8 cellular contexts compared by ENCODE assay signal in the genomic region with DNA sequence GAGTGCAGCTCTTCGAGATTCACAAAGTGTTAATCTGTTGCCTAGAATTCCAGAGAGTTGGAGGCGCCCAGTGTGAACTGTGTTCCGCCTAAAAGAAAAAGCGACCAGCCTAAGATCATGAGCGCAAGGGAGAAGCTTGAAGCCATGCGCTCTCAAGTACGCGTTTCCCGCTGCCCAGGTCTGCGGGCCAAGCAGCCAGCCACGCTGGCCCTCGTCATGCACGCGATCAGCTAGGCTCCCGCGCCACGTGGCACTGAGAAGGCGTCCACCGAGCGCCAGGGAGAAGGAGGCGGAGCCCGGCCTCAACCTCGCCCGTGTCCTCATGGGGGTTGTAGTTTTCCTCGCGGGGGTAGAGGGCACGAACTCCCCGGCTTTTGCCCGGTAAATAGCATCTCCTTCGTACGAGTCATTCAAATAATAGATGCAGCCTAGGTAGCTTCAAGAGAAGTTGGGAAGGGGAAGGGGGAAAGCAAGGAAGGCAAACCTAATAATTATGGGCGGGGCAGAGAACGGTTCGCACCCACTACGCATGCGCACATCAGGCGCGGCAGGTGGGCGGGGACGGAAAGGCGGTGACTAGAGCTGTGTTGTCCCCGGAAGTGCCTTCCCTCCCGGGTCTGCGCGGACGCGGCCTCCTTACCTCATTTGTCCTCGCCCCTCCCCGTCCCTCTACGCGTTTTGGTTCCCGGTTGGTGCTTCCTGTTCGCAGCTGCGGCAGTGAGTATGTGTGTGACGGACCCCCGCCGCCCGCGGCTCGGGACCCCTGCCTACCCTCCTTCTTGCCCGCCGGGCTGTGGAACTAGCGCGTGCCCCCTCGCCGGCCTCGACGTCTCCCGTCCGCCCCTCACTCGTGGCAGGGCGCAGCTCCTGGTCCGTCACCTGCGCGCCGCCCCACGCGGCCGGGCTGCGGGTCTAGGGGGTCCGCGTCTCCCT. TPM values are rescaled to one million over a fixed set of nuclear protein-coding genes. Genes with fewer than 3 reads are reported as not detected.
A peak's percentile ranks its signal among the peaks of the same experiment; 100 is the strongest.
DNase-seq lines count a peak whose midpoint lies in the region; TF ChIP-seq lines count a peak whose summit lies in the region.

Gene ZCCHC7, plus strand, starts transcription at position 668 of the 933 bp plus-strand sequence.

- H2AFZ ChIP-seq in MM.1S (ENCODE audit: low read length) (peak within 1 kb of the TSS; percentile 73), neural cell (ENCODE audit: low read depth, low read length) (peak within 1 kb of the TSS; percentile 81)

- 3 to 6% (median 4%) methylated on average over 60 to 82 of the region's 82 CpGs for WGBS in stomach, 5 donors

- intact Hi-C loops in stomach (cut with DNase I; ENCODE audit: low total_unique reads): no loop called here

- peak within 1 kb of the TSS; percentile 64 for H3K4me2 ChIP-seq in MM.1S (ENCODE audit: low read depth, low read length)
- peak within 1 kb of the TSS; percentile 68 for H3K4me2 ChIP-seq in neural cell (ENCODE audit: low read length)

- H3K4me3 ChIP-seq in HAP-1 (peak within 1 kb of the TSS; percentile 81), MM.1S (ENCODE audit: low read length) (peak within 1 kb of the TSS; percentile 91), fibroblast of villous mesenchyme (ENCODE audit: low read depth, low read length) (peak within 1 kb of the TSS; percentile 69), neural cell (ENCODE audit: low read length) (peak within 1 kb of the TSS; percentile 81), stomach (peak within 1 kb of the TSS; percentile 82 to 88 (median 85))

- DNase-seq in HAP-1 (ENCODE audit: low spot score in 2 of 2) (peak; percentile 88 to 97), MM.1S (peak; percentile 94), SIG-M5 (lab: John Stamatoyannopoulos, UW) (peak; percentile 67), activated gamma-delta T cell (lab: John Stamatoyannopoulos, UW) (peak; percentile 93), fibroblast of villous mesenchyme (ENCODE audit: low read depth) (peak; percentile 95), stomach (peak; percentile 96)

- H3K36me3 ChIP-seq in ES-I3 (ENCODE audit: insufficient read depth, low read length) (no peaks in the 10 kb centered on the region), HAP-1 (replicated peaks) (0 out of 2 replicates have a peak, but pooled peaks cover 3% of the 10 kb centered on the region), MM.1S (replicated peaks; ENCODE audit: insufficient read depth, low read length) (no peaks in the 10 kb centered on the region), neural cell (ENCODE audit: insufficient read depth, low read length) (no peaks in the 10 kb centered on the region), stomach (no peaks in the 10 kb centered on the region)

- H3K27ac ChIP-seq in MM.1S (ENCODE audit: low read length) (peak within 1 kb of the TSS; percentile 57), neural cell (ENCODE audit: low read length) (peak within 1 kb of the TSS; percentile 88), stomach (peak within 1 kb of the TSS; percentile 93 to 99 (median 96))

- in situ Hi-C loops in HAP-1 (cut with MboI; ENCODE audit: low sequenced_read_pairs): no loop called here

- H3K9ac ChIP-seq in ES-I3 (ENCODE audit: low read depth, low read length) (peak within 1 kb of the TSS; percentile 89), MM.1S (ENCODE audit: low read length) (peak within 1 kb of the TSS; percentile 88), neural cell (ENCODE audit: low read length) (peak within 1 kb of the TSS; percentile 76)

- TF ChIP-seq CTCF in MM.1S (IDR thresholded peaks at IDR 0.05; ENCODE audit: low read length): no peak
- no peak for TF ChIP-seq CTCF in fibroblast of villous mesenchyme (IDR thresholded peaks at IDR 0.05; ENCODE audit: insufficient read depth, low read depth, low read length)
- TF ChIP-seq CTCF in neural cell (IDR thresholded peaks at IDR 0.05; ENCODE audit: poor library complexity, severe bottlenecking): no peak
- TF ChIP-seq CTCF in stomach (IDR thresholded peaks at IDR 0.05): no peak

- TF ChIP-seq RAD21 in neural cell (conservative IDR thresholded peaks at IDR 0.05): peak; percentile 35

- H3K9me2 ChIP-seq in MM.1S (replicated peaks; ENCODE audit: insufficient read depth, low read length) (no peaks in the 10 kb centered on the region), neural cell (ENCODE audit: insufficient read depth, low read length) (no peaks in the 10 kb centered on the region)

- H3K27me3 ChIP-seq in HAP-1 (ENCODE audit: low read depth) (no peaks in the 10 kb centered on the region), MM.1S (replicated peaks; ENCODE audit: insufficient read depth, low read length) (no peaks in the 10 kb centered on the region), neural cell (ENCODE audit: insufficient read depth, low read depth, low read length) (no peaks in the 10 kb centered on the region), stomach (no peaks in the 10 kb centered on the region)

- TF ChIP-seq POLR2A in stomach (IDR thresholded peaks at IDR 0.05): peak in 2 of 4 donors; percentile 29 to 59

- H4K20me1 ChIP-seq in MM.1S (ENCODE audit: insufficient read depth, low read length) (no peaks in the 10 kb centered on the region), neural cell (ENCODE audit: insufficient read depth) (no peaks in the 10 kb centered on the region)

- H3K79me2 ChIP-seq in MM.1S (ENCODE audit: low read length): peaks cover 44% of the 10 kb centered on the region
- H3K79me2 ChIP-seq in neural cell (replicated peaks; ENCODE audit: insufficient read depth, low read length): peaks cover 19% of the 10 kb centered on the region

- H3K4me1 ChIP-seq in ES-I3 (ENCODE audit: insufficient read depth, low read length) (peaks cover 5% of the 10 kb centered on the region; the same call in 1 of the 2 replicates), HAP-1 (peaks cover 10% of the 10 kb centered on the region), MM.1S (ENCODE audit: low read length) (peaks cover 10% of the 10 kb centered on the region), stomach (peaks cover 7 to 30% (median 21%) of the 10 kb centered on the region in 4 donors)

- no peaks in the 10 kb centered on the region for H3F3A ChIP-seq in MM.1S (ENCODE audit: insufficient read depth, low read length)
- H3F3A ChIP-seq in neural cell (ENCODE audit: insufficient read depth, low read length, poor library complexity, severe bottlenecking): no peaks in the 10 kb centered on the region

- TF ChIP-seq EP300 in neural cell (conservative IDR thresholded peaks at IDR 0.05; ENCODE audit: poor library complexity, severe bottlenecking) (no peak), stomach (IDR thresholded peaks at IDR 0.05) (no peak)

- H3K9me3 ChIP-seq in ES-I3 (ENCODE audit: control insufficient read depth, insufficient read depth, low read length): no peaks in the 10 kb centered on the region
- peaks cover 6% of the 10 kb centered on the region for H3K9me3 ChIP-seq in HAP-1
- H3K9me3 ChIP-seq in MM.1S (replicated peaks; ENCODE audit: insufficient read depth, low read length): no peaks in the 10 kb centered on the region
- no peaks in the 10 kb centered on the region for H3K9me3 ChIP-seq in neural cell (ENCODE audit: low read length)
- H3K9me3 ChIP-seq in stomach: peaks cover 0 to 5% (median 0%) of the 10 kb centered on the region in 4 donors

TF ChIP-seq in neural cell, 6 proteins besides CTCF, POLR2A, EP300 and RAD21:
- TF ChIP-seq MXI1 (conservative IDR thresholded peaks at IDR 0.05; ENCODE audit: poor library complexity, severe bottlenecking): peak; percentile 97
- TF ChIP-seq, protein P1, sequence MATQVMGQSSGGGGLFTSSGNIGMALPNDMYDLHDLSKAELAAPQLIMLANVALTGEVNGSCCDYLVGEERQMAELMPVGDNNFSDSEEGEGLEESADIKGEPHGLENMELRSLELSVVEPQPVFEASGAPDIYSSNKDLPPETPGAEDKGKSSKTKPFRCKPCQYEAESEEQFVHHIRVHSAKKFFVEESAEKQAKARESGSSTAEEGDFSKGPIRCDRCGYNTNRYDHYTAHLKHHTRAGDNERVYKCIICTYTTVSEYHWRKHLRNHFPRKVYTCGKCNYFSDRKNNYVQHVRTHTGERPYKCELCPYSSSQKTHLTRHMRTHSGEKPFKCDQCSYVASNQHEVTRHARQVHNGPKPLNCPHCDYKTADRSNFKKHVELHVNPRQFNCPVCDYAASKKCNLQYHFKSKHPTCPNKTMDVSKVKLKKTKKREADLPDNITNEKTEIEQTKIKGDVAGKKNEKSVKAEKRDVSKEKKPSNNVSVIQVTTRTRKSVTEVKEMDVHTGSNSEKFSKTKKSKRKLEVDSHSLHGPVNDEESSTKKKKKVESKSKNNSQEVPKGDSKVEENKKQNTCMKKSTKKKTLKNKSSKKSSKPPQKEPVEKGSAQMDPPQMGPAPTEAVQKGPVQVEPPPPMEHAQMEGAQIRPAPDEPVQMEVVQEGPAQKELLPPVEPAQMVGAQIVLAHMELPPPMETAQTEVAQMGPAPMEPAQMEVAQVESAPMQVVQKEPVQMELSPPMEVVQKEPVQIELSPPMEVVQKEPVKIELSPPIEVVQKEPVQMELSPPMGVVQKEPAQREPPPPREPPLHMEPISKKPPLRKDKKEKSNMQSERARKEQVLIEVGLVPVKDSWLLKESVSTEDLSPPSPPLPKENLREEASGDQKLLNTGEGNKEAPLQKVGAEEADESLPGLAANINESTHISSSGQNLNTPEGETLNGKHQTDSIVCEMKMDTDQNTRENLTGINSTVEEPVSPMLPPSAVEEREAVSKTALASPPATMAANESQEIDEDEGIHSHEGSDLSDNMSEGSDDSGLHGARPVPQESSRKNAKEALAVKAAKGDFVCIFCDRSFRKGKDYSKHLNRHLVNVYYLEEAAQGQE (IDR thresholded peaks at IDR 0.05; ENCODE audit: borderline replicate concordance): peak; percentile 27
- TF ChIP-seq POLR2AphosphoS5 (IDR thresholded peaks at IDR 0.05): peak; percentile 90
- TF ChIP-seq EZH2 (IDR thresholded peaks at IDR 0.05; ENCODE audit: borderline replicate concordance, insufficient read depth, low read length, poor library complexity, severe bottlenecking): no peak
- peak; percentile 55 for TF ChIP-seq SMC3 (conservative IDR thresholded peaks at IDR 0.05; ENCODE audit: poor library complexity)
- peak; percentile 72 for TF ChIP-seq TAF1 (IDR thresholded peaks at IDR 0.05; ENCODE audit: low read depth)

RNA-seq across cellular contexts. Expression of gene ZCCHC7, which starts in this region (rescaled TPM):
- 16.1 and 25.0 TPM in 2 replicates for total RNA-seq in fibroblast of villous mesenchyme
- 10.9 TPM in 2 replicates for polyA plus RNA-seq in neural cell
- polyA minus RNA-seq in neural cell: 28.5 and 30.3 TPM in 2 replicates
- total RNA-seq in stomach: 10 to 100 TPM; 11.3 to 67.1 (median 18.4) TPM
- 10 to 100 TPM in 2 of 3 donors, 1 to 10 TPM in 1; 7.9 to 17.7 (median 10.9) TPM for polyA plus RNA-seq in stomach

Comparison
In these comparisons a context has a peak if more than half of its experiments do, and no peak if none do; other contexts are left out.
1. Peak in every context shown above with its lines: DNase-seq, H3K4me3 ChIP-seq and H3K27ac ChIP-seq.